22 cellular contexts compared by ENCODE assay signal in the genomic region with DNA sequence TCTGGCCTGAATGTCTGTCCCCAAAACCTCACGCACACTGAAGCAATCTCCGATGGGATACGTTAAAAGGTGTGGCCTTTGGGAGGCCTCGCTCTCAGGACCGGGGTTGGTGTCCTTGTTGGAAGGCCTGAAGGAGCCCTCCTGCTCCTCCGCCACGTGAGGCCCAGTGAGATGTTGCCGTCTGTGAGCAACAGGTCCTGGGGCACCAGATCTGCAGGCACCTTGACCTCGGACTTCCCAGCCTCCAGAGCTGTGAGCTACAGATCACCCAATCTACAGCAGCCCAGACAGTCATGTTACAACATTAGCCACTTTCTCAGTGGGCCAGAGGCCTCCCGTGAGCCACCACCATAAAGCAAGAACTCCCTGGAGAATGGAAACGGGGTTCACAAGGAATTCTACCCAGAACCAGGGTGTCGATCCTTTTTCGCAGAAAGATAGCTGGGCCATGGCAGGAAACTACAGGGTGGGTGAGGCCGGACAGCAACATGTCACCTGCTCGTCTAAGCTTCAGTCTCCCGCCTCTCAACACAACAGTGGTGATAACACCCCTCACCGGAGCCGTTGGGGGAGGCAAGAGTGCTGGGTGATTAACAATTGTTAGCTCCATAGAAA.
"Had no signal": no experiment of that assay in that cellular context is flagged by ENCODE, and none has a peak within 500 bp of the region (broad histone marks: within the 10 kb centered on the region; RNA-seq: fewer than 3 reads in every experiment).

No MANE protein-coding gene starts in this region.

- ATAC-seq: activated CD8-positive, alpha-beta T cell treated with anti-CD3 and anti-CD28 coated beads, Interleukin-2, amount 10 ng/mL, durations not matched to agents 7 days and 5 days; activated naive CD4-positive, alpha-beta T cell treated with anti-CD3 and anti-CD28 coated beads, Interleukin-2, amount 50 U/mL, for 72 hours; activated T-cell treated with anti-CD3 and anti-CD28 coated beads, Interleukin-2, amount 50 U/mL, for 4 hours; foreskin keratinocyte; left colon; right cardiac atrium had no signal

- H3K4me3 ChIP-seq: adrenal gland, cardiac muscle cell, lung, prostate gland, skin epidermis, testis had no signal

- H3K27me3 Mint-ChIP-seq: activated CD4-positive, alpha-beta T cell treated with anti-CD3 and anti-CD28 coated beads, Interleukin-2, amount 10 ng/mL, durations not matched to agents 24 days and 14 days had no signal

- H3K4me1 ChIP-seq: foreskin keratinocyte, prostate gland had no signal

- DNase-seq: activated CD4-positive, alpha-beta T cell treated with anti-CD3 and anti-CD28 coated beads, Interleukin-2, amount 10 ng/mL, durations not matched to agents 24 days and 14 days; activated CD8-positive, alpha-beta T cell treated with anti-CD3 and anti-CD28 coated beads, Interleukin-2, amount 10 ng/mL, durations not matched to agents 7 days and 5 days; activated gamma-delta T cell; activated T-cell treated with anti-CD3 and anti-CD28 coated beads, Interleukin-2, amount 50 U/mL, for 4 hours; adrenal gland; foreskin keratinocyte; glutamatergic neuron; hippocampal formation; left colon; midbrain; nephron progenitor cell; right cardiac atrium; stimulated activated CD4-positive, alpha-beta T cell treated with anti-CD3 and anti-CD28 coated beads, Interleukin-15, amount 100 ng/mL, for 24 hours; stimulated activated CD4-positive, alpha-beta T cell treated with anti-CD3 and anti-CD28 coated beads, Interleukin-2, amount 100 ng/mL, for 48 hours; T1000; testis had no signal

- H3K27me3 ChIP-seq: adrenal gland, cardiac muscle cell, foreskin keratinocyte, testis had no signal

- H3K9me3 Mint-ChIP-seq: activated CD4-positive, alpha-beta T cell treated with anti-CD3 and anti-CD28 coated beads, Interleukin-2, amount 10 ng/mL, durations not matched to agents 24 days and 14 days; activated naive CD4-positive, alpha-beta T cell treated with anti-CD3 and anti-CD28 coated beads, Interleukin-2, amount 50 U/mL, for 72 hours; activated T-cell treated with anti-CD3 and anti-CD28 coated beads, Interleukin-2, amount 50 U/mL, for 4 hours; nephron progenitor cell had no signal

- H3K27ac Mint-ChIP-seq: activated CD4-positive, alpha-beta T cell treated with anti-CD3 and anti-CD28 coated beads, Interleukin-2, amount 10 ng/mL, durations not matched to agents 24 days and 14 days; activated CD8-positive, alpha-beta T cell treated with anti-CD3 and anti-CD28 coated beads, Interleukin-2, amount 10 ng/mL, durations not matched to agents 7 days and 5 days; activated naive CD4-positive, alpha-beta T cell treated with anti-CD3 and anti-CD28 coated beads, Interleukin-2, amount 50 U/mL, for 72 hours had no signal

- H3K27ac ChIP-seq: adrenal gland, cardiac muscle cell, epithelial cell of prostate, foreskin keratinocyte, prostate gland, skin epidermis, testis had no signal

- H3K9me3 ChIP-seq: adrenal gland, prostate gland, testis had no signal

- H3K4me3 Mint-ChIP-seq: activated CD4-positive, alpha-beta T cell treated with anti-CD3 and anti-CD28 coated beads, Interleukin-2, amount 10 ng/mL, durations not matched to agents 24 days and 14 days; activated CD8-positive, alpha-beta T cell treated with anti-CD3 and anti-CD28 coated beads, Interleukin-2, amount 10 ng/mL, durations not matched to agents 7 days and 5 days; activated T-cell treated with anti-CD3 and anti-CD28 coated beads, Interleukin-2, amount 50 U/mL, for 4 hours; nephron progenitor cell had no signal

- H3K36me3 ChIP-seq: adrenal gland, cardiac muscle cell, prostate gland had no signal

- H3K36me3 Mint-ChIP-seq: activated naive CD4-positive, alpha-beta T cell treated with anti-CD3 and anti-CD28 coated beads, Interleukin-2, amount 50 U/mL, for 72 hours had no signal

- H3K4me1 Mint-ChIP-seq: activated CD4-positive, alpha-beta T cell treated with anti-CD3 and anti-CD28 coated beads, Interleukin-2, amount 10 ng/mL, durations not matched to agents 24 days and 14 days had no signal
